8 cellular contexts compared by ENCODE assay signal in genomic region chr20:45341939-45342862, GRCh38. TPM values are rescaled to one million over a fixed set of nuclear protein-coding genes. Genes with fewer than 3 reads are reported as not detected.
DNase-seq lines count a peak whose midpoint lies in the region; ATAC-seq, FAIRE-seq and TF ChIP-seq lines count a peak whose summit lies in the region.

No MANE protein-coding gene starts in this region.

- no peak overlapping the region for H2AFZ ChIP-seq in keratinocyte (ENCODE audit: control insufficient read depth, low read length)

- peaks cover 5% of the 10 kb centered on the region for H4K20me1 ChIP-seq in keratinocyte (ENCODE audit: control insufficient read depth, extremely low read depth, insufficient read depth, low read length)

- peak overlapping the region; percentile 99 for H3K9ac ChIP-seq in keratinocyte (ENCODE audit: control insufficient read depth, extremely low read depth, insufficient read depth, low read length)
- H3K9ac ChIP-seq in subcutaneous abdominal adipose tissue (ENCODE audit: low read length in 5 of 5), result peak overlapping the region; percentile 0 to 57 (median 29)

- H3K79me2 ChIP-seq in keratinocyte (ENCODE audit: control insufficient read depth, insufficient read depth, low read length), result peaks cover 93% of the 10 kb centered on the region

- ATAC-seq in stimulated activated naive CD8-positive, alpha-beta T cell treated with anti-CD3 and anti-CD28 coated beads, Interleukin-15, Interleukin-2, amounts not matched to agents 100 U/mL and 50 U/mL, for 24 hours, result peak; percentile 25
- no peak for ATAC-seq in stimulated activated naive CD8-positive, alpha-beta T cell treated with anti-CD3 and anti-CD28 coated beads, Interleukin-15, amount 100 ng/mL, for 72 hours
- ATAC-seq in GM21825 (IDR thresholded peaks at IDR 0.05; ENCODE audit: unreplicated experiment) (no peak), HG02759 (IDR thresholded peaks at IDR 0.05; ENCODE audit: unreplicated experiment) (no peak)

- H3K4me3 ChIP-seq in breast epithelium, result peak overlapping the region in 2 of 3 donors; percentile 82 to 96
- H3K4me3 ChIP-seq in keratinocyte (ENCODE audit: control insufficient read depth in 2 of 3, extremely low read depth in 1 of 3, insufficient read depth in 2 of 3, low read depth in 1 of 3, low read length in 3 of 3), result peak overlapping the region in 2 of 3 experiments; percentile 36 to 100
- H3K4me3 ChIP-seq in subcutaneous abdominal adipose tissue (ENCODE audit: low read depth in 1 of 5, low read length in 5 of 5), result peak overlapping the region in 4 of 5 donors; percentile 6 to 40 (median 13)

- no peak overlapping the region for H3K4me3 Mint-ChIP-seq in stimulated activated naive CD8-positive, alpha-beta T cell treated with anti-CD3 and anti-CD28 coated beads, Interleukin-15, amount 100 ng/mL, for 72 hours

- intact Hi-C loops in breast epithelium (cut with DNase I; ENCODE audit: low total_unique reads), result loop anchor here (10.0 kb wide), 1 partner anchor 1343 kb away; the partner anchor contains the start of gene TP53RK

- no peaks in the 10 kb centered on the region for H3K36me3 ChIP-seq in breast epithelium
- peaks cover 13 to 42% of the 10 kb centered on the region in 2 experiments for H3K36me3 ChIP-seq in keratinocyte (ENCODE audit: control insufficient read depth in 2 of 2, extremely low read depth in 1 of 2, insufficient read depth in 2 of 2, low read length in 2 of 2)
- peaks cover 0 to 10% (median 4%) of the 10 kb centered on the region in 5 donors for H3K36me3 ChIP-seq in subcutaneous abdominal adipose tissue (ENCODE audit: control insufficient read depth in 5 of 5, insufficient read depth in 5 of 5, low read length in 5 of 5)

- H3K4me1 Mint-ChIP-seq in stimulated activated naive CD8-positive, alpha-beta T cell treated with anti-CD3 and anti-CD28 coated beads, Interleukin-15, amount 100 ng/mL, for 72 hours, result peaks cover 57% of the 10 kb centered on the region

- H3K27ac Mint-ChIP-seq in stimulated activated naive CD8-positive, alpha-beta T cell treated with anti-CD3 and anti-CD28 coated beads, Interleukin-15, amount 100 ng/mL, for 72 hours, result no peak overlapping the region

- DNase-seq in stimulated activated naive CD8-positive, alpha-beta T cell treated with anti-CD3 and anti-CD28 coated beads, Interleukin-15, Interleukin-2, amounts not matched to agents 100 U/mL and 50 U/mL, for 24 hours, result no peak
- no peak for DNase-seq in stimulated activated naive CD8-positive, alpha-beta T cell treated with anti-CD3 and anti-CD28 coated beads, Interleukin-15, amount 100 ng/mL, for 72 hours
- DNase-seq in breast epithelium (ENCODE audit: low spot score in 2 of 2) (peak; percentile 87 to 89), keratinocyte (ENCODE audit: low read depth, low spot score) (no peak), middle frontal gyrus (ENCODE audit: extremely low spot score, low spot score) (no peak)

- dilution Hi-C loops in keratinocyte (cut with MboI; ENCODE audit: extremely low pct_ligation_motif_present, low sequenced_read_pairs), result no loop called here

- no peaks in the 10 kb centered on the region for H3K9me3 Mint-ChIP-seq in stimulated activated naive CD8-positive, alpha-beta T cell treated with anti-CD3 and anti-CD28 coated beads, Interleukin-15, amount 100 ng/mL, for 72 hours

- TF ChIP-seq CTCF in breast epithelium (IDR thresholded peaks at IDR 0.05), result no peak
- TF ChIP-seq CTCF in keratinocyte (optimal IDR thresholded peaks at IDR 0.05 in 1 of 3, IDR thresholded peaks at IDR 0.05 in 1 of 3, conservative IDR thresholded peaks at IDR 0.05 in 1 of 3; ENCODE audit: extremely low read depth in 1 of 3, insufficient read depth in 2 of 3, low read length in 3 of 3), result no peak

- H3K27me3 ChIP-seq in breast epithelium (no peaks in the 10 kb centered on the region), keratinocyte (ENCODE audit: control insufficient read depth, extremely low read depth, insufficient read depth, low read length) (no peaks in the 10 kb centered on the region), subcutaneous abdominal adipose tissue (ENCODE audit: control insufficient read depth in 5 of 5, insufficient read depth in 4 of 5, low read length in 5 of 5) (no peaks in the 10 kb centered on the region)

- no peak for FAIRE-seq in keratinocyte (lab: Jason Lieb, UNC)

- peaks cover 12% of the 10 kb centered on the region for H3K27me3 Mint-ChIP-seq in stimulated activated naive CD8-positive, alpha-beta T cell treated with anti-CD3 and anti-CD28 coated beads, Interleukin-15, amount 100 ng/mL, for 72 hours

- peaks cover 4% of the 10 kb centered on the region for H3K9me1 ChIP-seq in keratinocyte (ENCODE audit: control insufficient read depth, extremely low read depth, insufficient read depth, low read length)

- H3K27ac ChIP-seq in breast epithelium, result peak overlapping the region; percentile 97 to 99
- H3K27ac ChIP-seq in keratinocyte (ENCODE audit: control insufficient read depth, insufficient read depth, low read length), result peak overlapping the region; percentile 98
- H3K27ac ChIP-seq in subcutaneous abdominal adipose tissue (ENCODE audit: low read depth, low read length), result peak overlapping the region; percentile 92

- peak overlapping the region; percentile 77 for H3K4me2 ChIP-seq in keratinocyte (ENCODE audit: control insufficient read depth, extremely low read depth, insufficient read depth, low read depth, low read length)

- TF ChIP-seq POLR2A in breast epithelium (IDR thresholded peaks at IDR 0.05), result peak; percentile 50

- H3K4me1 ChIP-seq in breast epithelium, result peaks cover 22 to 62% of the 10 kb centered on the region in 2 donors
- H3K4me1 ChIP-seq in keratinocyte (ENCODE audit: control insufficient read depth, extremely low read depth, insufficient read depth, low read length), result peaks cover 96% of the 10 kb centered on the region
- H3K4me1 ChIP-seq in subcutaneous abdominal adipose tissue (ENCODE audit: control insufficient read depth in 5 of 5, insufficient read depth in 5 of 5, low read length in 5 of 5), result peaks cover 20 to 91% (median 81%) of the 10 kb centered on the region in 5 donors

- H3K9me3 ChIP-seq in breast epithelium (no peaks in the 10 kb centered on the region), keratinocyte (ENCODE audit: control insufficient read depth, low read depth, low read length) (no peaks in the 10 kb centered on the region), subcutaneous abdominal adipose tissue (ENCODE audit: control insufficient read depth in 5 of 5, low read length in 5 of 5) (no peaks in the 10 kb centered on the region)

RNA-seq across cellular contexts. Expression of gene SDC4, which starts 6.0 kb away (rescaled TPM):
- 100 to 1,000 TPM in 2 of 3 donors, 10 to 100 TPM in 1; 29.4 to 337 (median 121) TPM for total RNA-seq in breast epithelium
- polyA plus RNA-seq in keratinocyte, result 114 to 206 TPM (median 140 TPM) in 3 replicates
- polyA plus RNA-seq in keratinocyte (2011; ENCODE audit: low read depth), result 28.2 TPM
- 68.5 and 78.5 TPM in 2 replicates for polyA plus RNA-seq in keratinocyte (2011; cell fraction: cytosol; rRNA removed)
- polyA plus RNA-seq in keratinocyte (2011; cell fraction: nucleus; rRNA removed), result 189 and 212 TPM in 2 replicates
- polyA plus RNA-seq in keratinocyte (2012; ENCODE audit: low replicate concordance), result 187 and 229 TPM in 2 replicates
- polyA minus RNA-seq in keratinocyte, result 183 to 252 TPM (median 197 TPM) in 3 replicates
- 145 TPM for polyA minus RNA-seq in keratinocyte (2011; cell fraction: cytosol; rRNA and poly(A)+ RNA removed)
- 171 and 233 TPM in 2 replicates for polyA minus RNA-seq in keratinocyte (2011; cell fraction: nucleus; rRNA and poly(A)+ RNA removed)

RNA-seq across cellular contexts. Expression of gene SYS1, which starts 20.8 kb away (rescaled TPM):
- total RNA-seq in breast epithelium, result 10 to 100 TPM; 30.8 to 56.3 (median 47.3) TPM
- 16.8 to 29.8 TPM (median 22.0 TPM) in 3 replicates for polyA plus RNA-seq in keratinocyte
- polyA plus RNA-seq in keratinocyte (2011; ENCODE audit: low read depth), result 2.4 TPM
- polyA plus RNA-seq in keratinocyte (2011; cell fraction: cytosol; rRNA removed), result 18.0 and 21.4 TPM in 2 replicates
- 17.8 and 20.3 TPM in 2 replicates for polyA plus RNA-seq in keratinocyte (2011; cell fraction: nucleus; rRNA removed)
- 13.0 and 16.6 TPM in 2 replicates for polyA plus RNA-seq in keratinocyte (2012; ENCODE audit: low replicate concordance)
- 41.4 to 75.8 TPM (median 52.7 TPM) in 3 replicates for polyA minus RNA-seq in keratinocyte
- 55.8 TPM for polyA minus RNA-seq in keratinocyte (2011; cell fraction: cytosol; rRNA and poly(A)+ RNA removed)
- polyA minus RNA-seq in keratinocyte (2011; cell fraction: nucleus; rRNA and poly(A)+ RNA removed), result 14.1 and 18.9 TPM in 2 replicates

RNA-seq across cellular contexts. Expression of gene MATN4, which starts 34.1 kb away (rescaled TPM):
- total RNA-seq in breast epithelium, result 1 to 10 TPM in 1 of 3 donors, under 1 TPM in 1, not detected in 1; 0.33 to 1.6 TPM
- 0.08 TPM in 1 of 3 replicates, not detected in the others for polyA plus RNA-seq in keratinocyte
- polyA plus RNA-seq in keratinocyte (2011; ENCODE audit: low read depth), result 0.12 TPM
- polyA plus RNA-seq in keratinocyte (2011; cell fraction: cytosol; rRNA removed), result not detected in 2 replicates
- 0.05 and 0.16 TPM in 2 replicates for polyA plus RNA-seq in keratinocyte (2011; cell fraction: nucleus; rRNA removed)
- polyA plus RNA-seq in keratinocyte (2012; ENCODE audit: low replicate concordance), result 0.17 TPM in 1 of 2 replicates, not detected in the other
- not detected in 3 replicates for polyA minus RNA-seq in keratinocyte
- polyA minus RNA-seq in keratinocyte (2011; cell fraction: cytosol; rRNA and poly(A)+ RNA removed), result not detected
- polyA minus RNA-seq in keratinocyte (2011; cell fraction: nucleus; rRNA and poly(A)+ RNA removed), result not detected in 2 replicates

RNA-seq across cellular contexts. Expression of gene RBPJL, which starts 35.6 kb away (rescaled TPM):
- not detected for total RNA-seq in breast epithelium
- not detected in 3 replicates for polyA plus RNA-seq in keratinocyte
- polyA plus RNA-seq in keratinocyte (2011; ENCODE audit: low read depth), result not detected
- polyA plus RNA-seq in keratinocyte (2011; cell fraction: cytosol; rRNA removed), result not detected in 2 replicates
- polyA plus RNA-seq in keratinocyte (2011; cell fraction: nucleus; rRNA removed), result not detected in 2 replicates
- not detected in 2 replicates for polyA plus RNA-seq in keratinocyte (2012; ENCODE audit: low replicate concordance)
- polyA minus RNA-seq in keratinocyte, result not detected in 3 replicates
- not detected for polyA minus RNA-seq in keratinocyte (2011; cell fraction: cytosol; rRNA and poly(A)+ RNA removed)
- polyA minus RNA-seq in keratinocyte (2011; cell fraction: nucleus; rRNA and poly(A)+ RNA removed), result not detected in 2 replicates

RNA-seq across cellular contexts. Expression of gene TP53TG5, which starts 35.9 kb away (rescaled TPM):
- total RNA-seq in breast epithelium, result 1 to 10 TPM in 1 of 3 donors, not detected in 2; 1.3 TPM
- not detected in 3 replicates for polyA plus RNA-seq in keratinocyte
- polyA plus RNA-seq in keratinocyte (2011; ENCODE audit: low read depth), result not detected
- not detected in 2 replicates for polyA plus RNA-seq in keratinocyte (2011; cell fraction: cytosol; rRNA removed)
- polyA plus RNA-seq in keratinocyte (2011; cell fraction: nucleus; rRNA removed), result 0.22 TPM in 1 of 2 replicates, not detected in the other
- 0.34 and 0.44 TPM in 2 replicates for polyA plus RNA-seq in keratinocyte (2012; ENCODE audit: low replicate concordance)
- not detected in 3 replicates for polyA minus RNA-seq in keratinocyte
- polyA minus RNA-seq in keratinocyte (2011; cell fraction: cytosol; rRNA and poly(A)+ RNA removed), result not detected
- not detected in 2 replicates for polyA minus RNA-seq in keratinocyte (2011; cell fraction: nucleus; rRNA and poly(A)+ RNA removed)

Comparison
In these comparisons a context has a peak if more than half of its experiments do, and no peak if none do; other contexts are left out.
1. DNase-seq: peak in breast epithelium (2 of 2); none in stimulated activated naive CD8-positive, alpha-beta T cell treated with anti-CD3 and anti-CD28 coated beads, Interleukin-15, Interleukin-2, amounts not matched to agents 100 U/mL and 50 U/mL, for 24 hours (single experiment), stimulated activated naive CD8-positive, alpha-beta T cell treated with anti-CD3 and anti-CD28 coated beads, Interleukin-15, amount 100 ng/mL, for 72 hours (0 of 2), keratinocyte (single experiment) and middle frontal gyrus (single experiment).
2. H3K4me3 ChIP-seq: peak in every context shown above with its lines; median percentile 89 in breast epithelium; 68 in keratinocyte; 13 in subcutaneous abdominal adipose tissue.
3. Peak in every context shown above with its lines, with median percentiles within 50 percentile points of each other: H3K27ac ChIP-seq.